ENCODE assay signal across 1 cellular context in the genomic region with DNA sequence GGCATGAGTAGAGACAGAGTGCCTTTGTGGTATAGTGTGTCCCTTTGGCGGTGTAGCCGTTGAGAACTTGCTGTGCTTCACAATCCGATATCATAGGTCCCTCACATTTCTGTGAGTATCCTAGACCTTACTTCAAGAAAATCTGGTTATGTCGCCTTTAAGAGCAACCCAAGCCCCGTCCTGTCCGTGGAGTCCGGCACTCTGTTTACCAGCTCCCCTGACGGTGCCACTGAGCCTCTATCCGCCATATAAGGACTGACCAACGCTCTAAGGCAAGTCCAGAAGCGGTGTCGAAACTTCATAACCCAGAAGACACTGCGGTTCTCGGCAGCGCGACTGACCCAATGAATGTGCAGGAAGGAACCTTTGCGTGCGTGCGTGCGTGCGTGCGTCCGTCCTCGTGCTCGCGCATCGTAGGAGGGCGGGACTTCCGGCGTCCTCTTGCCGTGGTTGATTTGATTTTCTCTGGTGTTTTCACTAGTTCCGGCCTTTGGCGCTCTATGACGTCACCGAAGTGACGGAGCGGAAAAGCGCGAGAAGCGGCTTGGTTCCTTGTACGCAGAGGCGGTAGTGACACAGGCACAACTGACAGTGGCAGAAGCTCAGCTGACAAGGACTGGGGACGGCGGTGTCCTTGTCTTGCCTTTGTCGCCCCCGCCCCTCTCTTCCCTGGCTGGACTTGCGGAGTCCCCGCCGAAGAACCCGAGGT.
A peak's percentile ranks its signal among the peaks of the same experiment; 100 is the strongest.
TF ChIP-seq lines count a peak whose summit lies in the region.

A gene (plus strand): TSS at position 555 of the 709 bp plus-strand sequence. CDS start 1,283 bp downstream, outside the sequence.
A gene (plus strand): TSS at position 555 of the 709 bp plus-strand sequence. CDS start 5,005 bp downstream, outside the sequence.

TF ChIP-seq in HepG2, 621 proteins besides CTCF, POLR2A, EP300 and RAD21 (continued from another document and continues in another):
- TF ChIP-seq, protein P1, sequence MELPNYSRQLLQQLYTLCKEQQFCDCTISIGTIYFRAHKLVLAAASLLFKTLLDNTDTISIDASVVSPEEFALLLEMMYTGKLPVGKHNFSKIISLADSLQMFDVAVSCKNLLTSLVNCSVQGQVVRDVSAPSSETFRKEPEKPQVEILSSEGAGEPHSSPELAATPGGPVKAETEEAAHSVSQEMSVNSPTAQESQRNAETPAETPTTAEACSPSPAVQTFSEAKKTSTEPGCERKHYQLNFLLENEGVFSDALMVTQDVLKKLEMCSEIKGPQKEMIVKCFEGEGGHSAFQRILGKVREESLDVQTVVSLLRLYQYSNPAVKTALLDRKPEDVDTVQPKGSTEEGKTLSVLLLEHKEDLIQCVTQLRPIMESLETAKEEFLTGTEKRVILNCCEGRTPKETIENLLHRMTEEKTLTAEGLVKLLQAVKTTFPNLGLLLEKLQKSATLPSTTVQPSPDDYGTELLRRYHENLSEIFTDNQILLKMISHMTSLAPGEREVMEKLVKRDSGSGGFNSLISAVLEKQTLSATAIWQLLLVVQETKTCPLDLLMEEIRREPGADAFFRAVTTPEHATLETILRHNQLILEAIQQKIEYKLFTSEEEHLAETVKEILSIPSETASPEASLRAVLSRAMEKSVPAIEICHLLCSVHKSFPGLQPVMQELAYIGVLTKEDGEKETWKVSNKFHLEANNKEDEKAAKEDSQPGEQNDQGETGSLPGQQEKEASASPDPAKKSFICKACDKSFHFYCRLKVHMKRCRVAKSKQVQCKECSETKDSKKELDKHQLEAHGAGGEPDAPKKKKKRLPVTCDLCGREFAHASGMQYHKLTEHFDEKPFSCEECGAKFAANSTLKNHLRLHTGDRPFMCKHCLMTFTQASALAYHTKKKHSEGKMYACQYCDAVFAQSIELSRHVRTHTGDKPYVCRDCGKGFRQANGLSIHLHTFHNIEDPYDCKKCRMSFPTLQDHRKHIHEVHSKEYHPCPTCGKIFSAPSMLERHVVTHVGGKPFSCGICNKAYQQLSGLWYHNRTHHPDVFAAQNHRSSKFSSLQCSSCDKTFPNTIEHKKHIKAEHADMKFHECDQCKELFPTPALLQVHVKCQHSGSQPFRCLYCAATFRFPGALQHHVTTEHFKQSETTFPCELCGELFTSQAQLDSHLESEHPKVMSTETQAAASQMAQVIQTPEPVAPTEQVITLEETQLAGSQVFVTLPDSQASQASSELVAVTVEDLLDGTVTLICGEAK (IDR thresholded peaks at IDR 0.05), result peak; percentile 66
- TF ChIP-seq, protein P1 (CRISPR knock-in tag; IDR thresholded peaks at IDR 0.05), result peak; percentile 47; the same call in 1 of the 2 replicates
- no peak for TF ChIP-seq TBX3 (IDR thresholded peaks at IDR 0.05; ENCODE audit: borderline replicate concordance)
- TF ChIP-seq, protein P2, sequence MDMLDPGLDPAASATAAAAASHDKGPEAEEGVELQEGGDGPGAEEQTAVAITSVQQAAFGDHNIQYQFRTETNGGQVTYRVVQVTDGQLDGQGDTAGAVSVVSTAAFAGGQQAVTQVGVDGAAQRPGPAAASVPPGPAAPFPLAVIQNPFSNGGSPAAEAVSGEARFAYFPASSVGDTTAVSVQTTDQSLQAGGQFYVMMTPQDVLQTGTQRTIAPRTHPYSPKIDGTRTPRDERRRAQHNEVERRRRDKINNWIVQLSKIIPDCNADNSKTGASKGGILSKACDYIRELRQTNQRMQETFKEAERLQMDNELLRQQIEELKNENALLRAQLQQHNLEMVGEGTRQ (IDR thresholded peaks at IDR 0.05; ENCODE audit: low read depth, low read length), result no peak
- TF ChIP-seq, protein P2 (CRISPR knock-in tag; IDR thresholded peaks at IDR 0.05; ENCODE audit: borderline replicate concordance), result peak; percentile 91; the same call in 1 of the 2 replicates
- TF ChIP-seq PCBP1 (IDR thresholded peaks at IDR 0.05; ENCODE audit: borderline replicate concordance, low read depth, low read length), result 0 out of 2 replicates have a peak, but pooled peaks have one; percentile 69
- TF ChIP-seq TARDBP (CRISPR knock-in tag; IDR thresholded peaks at IDR 0.05), result peak; percentile 60
- TF ChIP-seq, protein P3, sequence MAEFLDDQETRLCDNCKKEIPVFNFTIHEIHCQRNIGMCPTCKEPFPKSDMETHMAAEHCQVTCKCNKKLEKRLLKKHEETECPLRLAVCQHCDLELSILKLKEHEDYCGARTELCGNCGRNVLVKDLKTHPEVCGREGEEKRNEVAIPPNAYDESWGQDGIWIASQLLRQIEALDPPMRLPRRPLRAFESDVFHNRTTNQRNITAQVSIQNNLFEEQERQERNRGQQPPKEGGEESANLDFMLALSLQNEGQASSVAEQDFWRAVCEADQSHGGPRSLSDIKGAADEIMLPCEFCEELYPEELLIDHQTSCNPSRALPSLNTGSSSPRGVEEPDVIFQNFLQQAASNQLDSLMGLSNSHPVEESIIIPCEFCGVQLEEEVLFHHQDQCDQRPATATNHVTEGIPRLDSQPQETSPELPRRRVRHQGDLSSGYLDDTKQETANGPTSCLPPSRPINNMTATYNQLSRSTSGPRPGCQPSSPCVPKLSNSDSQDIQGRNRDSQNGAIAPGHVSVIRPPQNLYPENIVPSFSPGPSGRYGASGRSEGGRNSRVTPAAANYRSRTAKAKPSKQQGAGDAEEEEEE (CRISPR knock-in tag; IDR thresholded peaks at IDR 0.05; ENCODE audit: borderline replicate concordance), result no peak
- TF ChIP-seq, protein P4, sequence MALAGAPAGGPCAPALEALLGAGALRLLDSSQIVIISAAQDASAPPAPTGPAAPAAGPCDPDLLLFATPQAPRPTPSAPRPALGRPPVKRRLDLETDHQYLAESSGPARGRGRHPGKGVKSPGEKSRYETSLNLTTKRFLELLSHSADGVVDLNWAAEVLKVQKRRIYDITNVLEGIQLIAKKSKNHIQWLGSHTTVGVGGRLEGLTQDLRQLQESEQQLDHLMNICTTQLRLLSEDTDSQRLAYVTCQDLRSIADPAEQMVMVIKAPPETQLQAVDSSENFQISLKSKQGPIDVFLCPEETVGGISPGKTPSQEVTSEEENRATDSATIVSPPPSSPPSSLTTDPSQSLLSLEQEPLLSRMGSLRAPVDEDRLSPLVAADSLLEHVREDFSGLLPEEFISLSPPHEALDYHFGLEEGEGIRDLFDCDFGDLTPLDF (CRISPR knock-in tag; IDR thresholded peaks at IDR 0.05), result 0 out of 2 replicates have a peak, but pooled peaks have one; percentile 22
- TF ChIP-seq, protein P5, sequence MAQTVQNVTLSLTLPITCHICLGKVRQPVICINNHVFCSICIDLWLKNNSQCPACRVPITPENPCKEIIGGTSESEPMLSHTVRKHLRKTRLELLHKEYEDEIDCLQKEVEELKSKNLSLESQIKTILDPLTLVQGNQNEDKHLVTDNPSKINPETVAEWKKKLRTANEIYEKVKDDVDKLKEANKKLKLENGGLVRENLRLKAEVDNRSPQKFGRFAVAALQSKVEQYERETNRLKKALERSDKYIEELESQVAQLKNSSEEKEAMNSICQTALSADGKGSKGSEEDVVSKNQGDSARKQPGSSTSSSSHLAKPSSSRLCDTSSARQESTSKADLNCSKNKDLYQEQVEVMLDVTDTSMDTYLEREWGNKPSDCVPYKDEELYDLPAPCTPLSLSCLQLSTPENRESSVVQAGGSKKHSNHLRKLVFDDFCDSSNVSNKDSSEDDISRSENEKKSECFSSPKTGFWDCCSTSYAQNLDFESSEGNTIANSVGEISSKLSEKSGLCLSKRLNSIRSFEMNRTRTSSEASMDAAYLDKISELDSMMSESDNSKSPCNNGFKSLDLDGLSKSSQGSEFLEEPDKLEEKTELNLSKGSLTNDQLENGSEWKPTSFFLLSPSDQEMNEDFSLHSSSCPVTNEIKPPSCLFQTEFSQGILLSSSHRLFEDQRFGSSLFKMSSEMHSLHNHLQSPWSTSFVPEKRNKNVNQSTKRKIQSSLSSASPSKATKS (CRISPR knock-in tag; IDR thresholded peaks at IDR 0.05), result no peak
- TF ChIP-seq, protein P6, sequence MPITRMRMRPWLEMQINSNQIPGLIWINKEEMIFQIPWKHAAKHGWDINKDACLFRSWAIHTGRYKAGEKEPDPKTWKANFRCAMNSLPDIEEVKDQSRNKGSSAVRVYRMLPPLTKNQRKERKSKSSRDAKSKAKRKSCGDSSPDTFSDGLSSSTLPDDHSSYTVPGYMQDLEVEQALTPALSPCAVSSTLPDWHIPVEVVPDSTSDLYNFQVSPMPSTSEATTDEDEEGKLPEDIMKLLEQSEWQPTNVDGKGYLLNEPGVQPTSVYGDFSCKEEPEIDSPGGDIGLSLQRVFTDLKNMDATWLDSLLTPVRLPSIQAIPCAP (CRISPR knock-in tag; IDR thresholded peaks at IDR 0.05; ENCODE audit: low read depth), result no peak
- peak; percentile 68; the same call in 1 of the 2 replicates for TF ChIP-seq ZNF274 (CRISPR knock-in tag; IDR thresholded peaks at IDR 0.05)
- TF ChIP-seq, protein P7, sequence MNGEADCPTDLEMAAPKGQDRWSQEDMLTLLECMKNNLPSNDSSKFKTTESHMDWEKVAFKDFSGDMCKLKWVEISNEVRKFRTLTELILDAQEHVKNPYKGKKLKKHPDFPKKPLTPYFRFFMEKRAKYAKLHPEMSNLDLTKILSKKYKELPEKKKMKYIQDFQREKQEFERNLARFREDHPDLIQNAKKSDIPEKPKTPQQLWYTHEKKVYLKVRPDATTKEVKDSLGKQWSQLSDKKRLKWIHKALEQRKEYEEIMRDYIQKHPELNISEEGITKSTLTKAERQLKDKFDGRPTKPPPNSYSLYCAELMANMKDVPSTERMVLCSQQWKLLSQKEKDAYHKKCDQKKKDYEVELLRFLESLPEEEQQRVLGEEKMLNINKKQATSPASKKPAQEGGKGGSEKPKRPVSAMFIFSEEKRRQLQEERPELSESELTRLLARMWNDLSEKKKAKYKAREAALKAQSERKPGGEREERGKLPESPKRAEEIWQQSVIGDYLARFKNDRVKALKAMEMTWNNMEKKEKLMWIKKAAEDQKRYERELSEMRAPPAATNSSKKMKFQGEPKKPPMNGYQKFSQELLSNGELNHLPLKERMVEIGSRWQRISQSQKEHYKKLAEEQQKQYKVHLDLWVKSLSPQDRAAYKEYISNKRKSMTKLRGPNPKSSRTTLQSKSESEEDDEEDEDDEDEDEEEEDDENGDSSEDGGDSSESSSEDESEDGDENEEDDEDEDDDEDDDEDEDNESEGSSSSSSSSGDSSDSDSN (CRISPR knock-in tag; IDR thresholded peaks at IDR 0.05), result peak; percentile 47
- TF ChIP-seq, protein P8, sequence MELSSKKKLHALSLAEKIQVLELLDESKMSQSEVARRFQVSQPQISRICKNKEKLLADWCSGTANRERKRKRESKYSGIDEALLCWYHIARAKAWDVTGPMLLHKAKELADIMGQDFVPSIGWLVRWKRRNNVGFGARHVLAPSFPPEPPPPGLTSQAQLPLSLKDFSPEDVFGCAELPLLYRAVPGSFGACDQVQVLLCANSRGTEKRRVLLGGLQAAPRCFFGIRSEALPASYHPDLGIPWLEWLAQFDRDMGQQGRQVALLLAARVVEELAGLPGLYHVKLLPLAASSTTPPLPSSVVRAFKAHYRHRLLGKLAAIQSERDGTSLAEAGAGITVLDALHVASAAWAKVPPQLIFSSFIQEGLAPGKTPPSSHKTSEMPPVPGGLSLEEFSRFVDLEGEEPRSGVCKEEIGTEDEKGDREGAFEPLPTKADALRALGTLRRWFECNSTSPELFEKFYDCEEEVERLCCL (CRISPR knock-in tag; IDR thresholded peaks at IDR 0.05; ENCODE audit: borderline replicate concordance), result no peak
- peak; percentile 61; the same call in 1 of the 2 replicates for TF ChIP-seq NRL (CRISPR knock-in tag; IDR thresholded peaks at IDR 0.05; ENCODE audit: borderline replicate concordance)
- TF ChIP-seq, protein P9, sequence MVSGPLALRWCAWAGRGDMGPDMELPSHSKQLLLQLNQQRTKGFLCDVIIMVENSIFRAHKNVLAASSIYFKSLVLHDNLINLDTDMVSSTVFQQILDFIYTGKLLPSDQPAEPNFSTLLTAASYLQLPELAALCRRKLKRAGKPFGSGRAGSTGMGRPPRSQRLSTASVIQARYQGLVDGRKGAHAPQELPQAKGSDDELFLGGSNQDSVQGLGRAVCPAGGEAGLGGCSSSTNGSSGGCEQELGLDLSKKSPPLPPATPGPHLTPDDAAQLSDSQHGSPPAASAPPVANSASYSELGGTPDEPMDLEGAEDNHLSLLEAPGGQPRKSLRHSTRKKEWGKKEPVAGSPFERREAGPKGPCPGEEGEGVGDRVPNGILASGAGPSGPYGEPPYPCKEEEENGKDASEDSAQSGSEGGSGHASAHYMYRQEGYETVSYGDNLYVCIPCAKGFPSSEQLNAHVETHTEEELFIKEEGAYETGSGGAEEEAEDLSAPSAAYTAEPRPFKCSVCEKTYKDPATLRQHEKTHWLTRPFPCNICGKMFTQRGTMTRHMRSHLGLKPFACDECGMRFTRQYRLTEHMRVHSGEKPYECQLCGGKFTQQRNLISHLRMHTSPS (CRISPR knock-in tag; IDR thresholded peaks at IDR 0.05; ENCODE audit: low read depth), result no peak
- no peak for TF ChIP-seq CBX2 (IDR thresholded peaks at IDR 0.05; ENCODE audit: low read depth, low read length)
- no peak for TF ChIP-seq CBX2 (CRISPR knock-in tag; IDR thresholded peaks at IDR 0.05; ENCODE audit: low read depth)
- TF ChIP-seq, protein P10, sequence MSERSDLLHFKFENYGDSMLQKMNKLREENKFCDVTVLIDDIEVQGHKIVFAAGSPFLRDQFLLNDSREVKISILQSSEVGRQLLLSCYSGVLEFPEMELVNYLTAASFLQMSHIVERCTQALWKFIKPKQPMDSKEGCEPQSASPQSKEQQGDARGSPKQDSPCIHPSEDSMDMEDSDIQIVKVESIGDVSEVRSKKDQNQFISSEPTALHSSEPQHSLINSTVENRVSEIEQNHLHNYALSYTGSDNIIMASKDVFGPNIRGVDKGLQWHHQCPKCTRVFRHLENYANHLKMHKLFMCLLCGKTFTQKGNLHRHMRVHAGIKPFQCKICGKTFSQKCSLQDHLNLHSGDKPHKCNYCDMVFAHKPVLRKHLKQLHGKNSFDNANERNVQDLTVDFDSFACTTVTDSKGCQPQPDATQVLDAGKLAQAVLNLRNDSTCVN (CRISPR knock-in tag; IDR thresholded peaks at IDR 0.05; ENCODE audit: borderline replicate concordance), result peak; percentile 96
